Comparison of ENCODE assay signal across 20 cellular contexts in genomic region chr9:85524531-85524930, GRCh38.
DNase-seq lines count a peak whose midpoint lies in the region; ATAC-seq and TF ChIP-seq lines count a peak whose summit lies in the region.
"Had no signal": no experiment of that assay in that cellular context is flagged by ENCODE, and none has a peak within 500 bp of the region (broad histone marks: within the 10 kb centered on the region; RNA-seq: fewer than 3 reads in every experiment).

No MANE protein-coding gene starts in this region.

- no peaks in the 10 kb centered on the region for H3K36me3 ChIP-seq in A673 (ENCODE audit: insufficient read depth, low read length, poor library complexity, severe bottlenecking)
- H3K36me3 ChIP-seq: BLaER1 treated with 17β-estradiol and CSF1 and Interleukin-3, amounts not matched to agents 10 nM and 100 nM had no signal

- DNase-seq in Ammon's horn (ENCODE audit: low spot score) (peak; percentile 85), caudate nucleus (lab: John Stamatoyannopoulos, UW) (peak in 34 of 61 donors; percentile 7 to 76 (median 35)), inferior parietal cortex (ENCODE audit: extremely low spot score) (peak; percentile 62), nucleus accumbens (lab: John Stamatoyannopoulos, UW) (peak in 31 of 56 donors; percentile 9 to 69 (median 34)), 8988T (no peak), A673 (ENCODE audit: low spot score) (no peak)
- no peak for DNase-seq in activated T-cell treated with anti-CD3 and anti-CD28 coated beads, Interleukin-2, amount 50 U/mL, for 1 hour
- DNase-seq: DND-41, NCI-H1048, NCI-H1436 treated with DMSO at 0.1 percent for 48 hours, NCI-H2029 treated with DMSO at 0.1 percent for 48 hours, NCI-H510A, NCI-H774, PC-9 had no signal

- no peaks in the 10 kb centered on the region for H3K9me3 ChIP-seq in A673 (ENCODE audit: low read depth, low read length, poor library complexity, severe bottlenecking)

- CTCF ChIA-PET in A673 (lab: Charles Lee) = no interaction called here

- POLR2A ChIA-PET in A673 (lab: Charles Lee; ENCODE audit: low non-redundant PET) = no interaction called here

- TF ChIP-seq CTCF in A673 (conservative IDR thresholded peaks at IDR 0.05; ENCODE audit: low read depth, low read length) = no peak

- no peak overlapping the region for H3K4me3 ChIP-seq in A673 (ENCODE audit: low read depth, low read length, poor library complexity, severe bottlenecking)
- H3K4me3 ChIP-seq: BLaER1 treated with 17β-estradiol and CSF1 and Interleukin-3, amounts not matched to agents 10 nM and 100 nM; GM23338; PC-9 had no signal

- H3K27ac ChIP-seq in caudate nucleus (ENCODE audit: low read depth, low read length) = peak overlapping the region; percentile 99
- no peak overlapping the region for H3K27ac ChIP-seq in A673 (ENCODE audit: low read depth, low read length, poor library complexity, severe bottlenecking)
- H3K27ac ChIP-seq: BLaER1 treated with 17β-estradiol and CSF1 and Interleukin-3, amounts not matched to agents 10 nM and 100 nM; KMS-11; PC-9 had no signal

- no peak for ATAC-seq in GM21737 (IDR thresholded peaks at IDR 0.05; ENCODE audit: unreplicated experiment)
- ATAC-seq: GM23338, HCT116, HepG2 had no signal

- BruUV-seq in A673 (replicated peaks; lab: Mats Ljungman, UMichigan) = no TSS peak

- no peaks in the 10 kb centered on the region for H3K4me1 ChIP-seq in A673 (ENCODE audit: insufficient read depth, low read length, poor library complexity, severe bottlenecking)

- intact Hi-C loops in A673 (cut with micrococcal nuclease; ENCODE audit: unreplicated experiment) = no loop called here

- peaks cover 45% of the 10 kb centered on the region for H3K27me3 ChIP-seq in A673 (replicated peaks; ENCODE audit: insufficient read depth, low read depth, low read length, poor library complexity)
- H3K27me3 ChIP-seq: BLaER1 treated with 17β-estradiol and CSF1 and Interleukin-3, amounts not matched to agents 10 nM and 100 nM had no signal

Comparison
In these comparisons a context has a peak if more than half of its experiments do, and no peak if none do; other contexts are left out.
1. DNase-seq: peak in Ammon's horn (single experiment), caudate nucleus (34 of 61), inferior parietal cortex (single experiment) and nucleus accumbens (31 of 56); none in 8988T (single experiment), activated T-cell treated with anti-CD3 and anti-CD28 coated beads, Interleukin-2, amount 50 U/mL, for 1 hour (single experiment) and A673 (single experiment).